8 cellular contexts compared by ENCODE assay signal in genomic region chr15:34583399-34584320, GRCh38. TPM values are rescaled to one million over a fixed set of nuclear protein-coding genes. Genes with fewer than 3 reads are reported as not detected.
DNase-seq lines count a peak whose midpoint lies in the region; ATAC-seq, FAIRE-seq and TF ChIP-seq lines count a peak whose summit lies in the region.

Gene GOLGA8B (minus strand): TSS chr15:34583651. CDS start chr15:34535912, 47,739 bp downstream.

- H3K36me3 ChIP-seq in adrenal gland (replicated peaks in 1 of 2) (no peaks in the 10 kb centered on the region), rectal smooth muscle tissue (ENCODE audit: control insufficient read depth, insufficient read depth, low read length) (no peaks in the 10 kb centered on the region), aorta (ENCODE audit: control insufficient read depth in 1 of 2, insufficient read depth in 2 of 2, low read length in 1 of 2) (no peaks in the 10 kb centered on the region)

- H3K27me3 ChIP-seq in adrenal gland (no peaks in the 10 kb centered on the region), right cardiac atrium (ENCODE audit: control insufficient read depth, insufficient read depth) (no peaks in the 10 kb centered on the region), rectal smooth muscle tissue (ENCODE audit: control insufficient read depth, insufficient read depth, low read length) (peaks cover 3% of the 10 kb centered on the region), aorta (ENCODE audit: control insufficient read depth in 1 of 2, insufficient read depth in 2 of 2, low read length in 1 of 2) (no peaks in the 10 kb centered on the region)

- intact Hi-C loops in T-helper 1 cell treated with Interleukin-12 subunit alpha and Interleukin-12 subunit beta and Interleukin-4 antibody, amounts not matched to agents 30 ng/mL and 1 ng/mL, for 36 hours (cut with micrococcal nuclease): loop anchor here (1.0 to 5.0 kb wide), 8 partner anchors 146 to 1381 kb away; partner anchors contain the start of genes GOLGA8A, PGBD4 and ZNF770
- intact Hi-C loops in adrenal gland (cut with DNase I) (loop anchor here in 1 of 2 donors (10.0 kb wide), 2 partner anchors 79 to 239 kb away; partner anchors contain the start of genes NOP10 and NUTM1), right cardiac atrium (cut with DNase I) (loop anchor here in 1 of 4 donors (10.0 kb wide), 2 partner anchors 69 to 229 kb away; no protein-coding TSS in a partner anchor), aorta (cut with DNase I) (loop anchor here in 1 of 2 donors (10.0 kb wide), 3 partner anchors 239 to 1389 kb away; partner anchors contain the start of genes EMC4, FMN1, NOP10 and NUTM1)

- ATAC-seq in right cardiac atrium: peak; percentile 73 to 75
- peak; percentile 76 for ATAC-seq in aorta (ENCODE audit: low FRiP score)

- H3K9ac ChIP-seq in rectal smooth muscle tissue (ENCODE audit: low read length): no peak within 1 kb of the TSS

- WGBS in adrenal gland, 4 donors: 0 to 1% (median 1%) methylated on average over 7 to 101 of the region's 101 CpGs
- under 1% methylated on average over 101 of the region's 101 CpGs for WGBS in right cardiac atrium
- 1 to 2% methylated on average over 83 to 101 of the region's 101 CpGs for WGBS in aorta, 2 donors

- H3K9me3 ChIP-seq in adrenal gland (replicated peaks in 1 of 3) (no peaks in the 10 kb centered on the region), right cardiac atrium (ENCODE audit: control insufficient read depth, low read length) (no peaks in the 10 kb centered on the region), aorta (ENCODE audit: control insufficient read depth, low read length) (no peaks in the 10 kb centered on the region)

- peak within 1 kb of the TSS in 2 of 5 donors; percentile 55 to 63 for H3K27ac ChIP-seq in adrenal gland
- H3K27ac ChIP-seq in right cardiac atrium (ENCODE audit: low read length): peak within 1 kb of the TSS; percentile 48
- no peak within 1 kb of the TSS for H3K27ac ChIP-seq in rectal smooth muscle tissue (ENCODE audit: low read depth, low read length)
- H3K27ac ChIP-seq in aorta (ENCODE audit: low read depth in 1 of 2, low read length in 2 of 2): no peak within 1 kb of the TSS

- TF ChIP-seq CTCF in adrenal gland (IDR thresholded peaks at IDR 0.05): no peak

- DNase-seq in GF-D8 (lab: John Stamatoyannopoulos, UW) (peak; percentile 33), H54 (ENCODE audit: insufficient read length, low spot score) (peak; percentile 69), LoVo (ENCODE audit: low spot score) (peak; percentile 71), adrenal gland (peak; percentile 63 to 79 (median 78)), right cardiac atrium (peak; percentile 64 to 83 (median 80)), aorta (peak; percentile 67 to 87)

- TF ChIP-seq POLR2A in H54 (IDR thresholded peaks at IDR 0.05; ENCODE audit: low read depth, low read length) (0 out of 2 replicates have a peak, but pooled peaks have one; percentile 32), adrenal gland (IDR thresholded peaks at IDR 0.05) (peak in 1 of 2 donors; percentile 73)

- FAIRE-seq in H54 (lab: Jason Lieb, UNC): no peak

- H3K4me1 ChIP-seq in adrenal gland (replicated peaks in 1 of 2): peaks cover 13 to 15% of the 10 kb centered on the region in 2 donors
- no peaks in the 10 kb centered on the region for H3K4me1 ChIP-seq in right cardiac atrium (ENCODE audit: control insufficient read depth, insufficient read depth, low read length)
- H3K4me1 ChIP-seq in rectal smooth muscle tissue (ENCODE audit: control insufficient read depth, insufficient read depth, low read length): no peaks in the 10 kb centered on the region
- H3K4me1 ChIP-seq in aorta (ENCODE audit: control insufficient read depth in 1 of 2, insufficient read depth in 2 of 2, low read length in 2 of 2): no peaks in the 10 kb centered on the region

- H3K4me3 ChIP-seq in adrenal gland: peak within 1 kb of the TSS; percentile 48 to 97 (median 74)
- H3K4me3 ChIP-seq in right cardiac atrium (ENCODE audit: low read length): peak within 1 kb of the TSS; percentile 75
- H3K4me3 ChIP-seq in rectal smooth muscle tissue (ENCODE audit: low read length): peak within 1 kb of the TSS; percentile 76
- H3K4me3 ChIP-seq in aorta (ENCODE audit: low read length in 2 of 2): peak within 1 kb of the TSS; percentile 55 to 77

RNA-seq across cellular contexts. Expression of gene GOLGA8B, which starts in this region (rescaled TPM):
- 296 and 301 TPM in 2 replicates for total RNA-seq in T-helper 1 cell treated with Interleukin-12 subunit alpha and Interleukin-12 subunit beta and Interleukin-4 antibody, amounts not matched to agents 30 ng/mL and 1 ng/mL, for 36 hours
- total RNA-seq in adrenal gland (100 to 1,000 TPM in 1 of 8 donors, 10 to 100 TPM in 7; 11.4 to 133 (median 61.1) TPM), right cardiac atrium (10 to 100 TPM; 11.9 to 43.6 (median 24.9) TPM), aorta (100 to 1,000 TPM in 1 of 2 donors, 10 to 100 TPM in 1; 93.4 to 127 TPM)
- polyA plus RNA-seq in adrenal gland (100 to 1,000 TPM in 2 of 3 donors, 10 to 100 TPM in 1; 22.8 to 250 (median 183) TPM), right cardiac atrium (21.0 TPM), aorta (100 to 1,000 TPM in 1 of 2 donors, 1 to 10 TPM in 1; 5.8 to 123 TPM)
